Comparison of ENCODE assay signal across 1 cellular context in genomic region chr14:65412189-65412846, GRCh38.
TF ChIP-seq lines count a peak whose summit lies in the region.

Gene FUT8 (plus strand): TSS chr14:65412730. CDS start chr14:65561564, 148,834 bp downstream.

TF ChIP-seq in HEK293, 187 proteins besides CTCF, POLR2A, EP300 and RAD21 (continued from another document and continues in another):
- TF ChIP-seq, protein P1, sequence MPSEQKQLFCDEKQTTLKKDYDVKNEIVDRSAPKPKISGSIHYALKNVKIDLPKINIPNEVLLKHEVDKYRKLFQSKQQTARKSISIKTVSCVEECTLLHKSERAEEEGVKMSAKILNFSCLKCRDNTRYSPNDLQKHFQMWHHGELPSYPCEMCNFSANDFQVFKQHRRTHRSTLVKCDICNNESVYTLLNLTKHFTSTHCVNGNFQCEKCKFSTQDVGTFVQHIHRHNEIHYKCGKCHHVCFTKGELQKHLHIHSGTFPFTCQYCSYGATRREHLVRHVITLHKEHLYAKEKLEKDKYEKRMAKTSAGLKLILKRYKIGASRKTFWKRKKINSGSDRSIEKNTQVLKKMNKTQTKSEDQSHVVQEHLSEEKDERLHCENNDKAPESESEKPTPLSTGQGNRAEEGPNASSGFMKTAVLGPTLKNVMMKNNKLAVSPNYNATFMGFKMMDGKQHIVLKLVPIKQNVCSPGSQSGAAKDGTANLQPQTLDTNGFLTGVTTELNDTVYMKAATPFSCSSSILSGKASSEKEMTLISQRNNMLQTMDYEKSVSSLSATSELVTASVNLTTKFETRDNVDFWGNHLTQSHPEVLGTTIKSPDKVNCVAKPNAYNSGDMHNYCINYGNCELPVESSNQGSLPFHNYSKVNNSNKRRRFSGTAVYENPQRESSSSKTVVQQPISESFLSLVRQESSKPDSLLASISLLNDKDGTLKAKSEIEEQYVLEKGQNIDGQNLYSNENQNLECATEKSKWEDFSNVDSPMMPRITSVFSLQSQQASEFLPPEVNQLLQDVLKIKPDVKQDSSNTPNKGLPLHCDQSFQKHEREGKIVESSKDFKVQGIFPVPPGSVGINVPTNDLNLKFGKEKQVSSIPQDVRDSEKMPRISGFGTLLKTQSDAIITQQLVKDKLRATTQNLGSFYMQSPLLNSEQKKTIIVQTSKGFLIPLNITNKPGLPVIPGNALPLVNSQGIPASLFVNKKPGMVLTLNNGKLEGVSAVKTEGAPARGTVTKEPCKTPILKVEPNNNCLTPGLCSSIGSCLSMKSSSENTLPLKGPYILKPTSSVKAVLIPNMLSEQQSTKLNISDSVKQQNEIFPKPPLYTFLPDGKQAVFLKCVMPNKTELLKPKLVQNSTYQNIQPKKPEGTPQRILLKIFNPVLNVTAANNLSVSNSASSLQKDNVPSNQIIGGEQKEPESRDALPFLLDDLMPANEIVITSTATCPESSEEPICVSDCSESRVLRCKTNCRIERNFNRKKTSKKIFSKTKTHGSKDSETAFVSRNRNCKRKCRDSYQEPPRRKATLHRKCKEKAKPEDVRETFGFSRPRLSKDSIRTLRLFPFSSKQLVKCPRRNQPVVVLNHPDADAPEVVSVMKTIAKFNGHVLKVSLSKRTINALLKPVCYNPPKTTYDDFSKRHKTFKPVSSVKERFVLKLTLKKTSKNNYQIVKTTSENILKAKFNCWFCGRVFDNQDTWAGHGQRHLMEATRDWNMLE (tag by site-specific recombination; conservative IDR thresholded peaks at IDR 0.05; ENCODE audit: low read depth), result no peak
- TF ChIP-seq KLF8 (tag by site-specific recombination; IDR thresholded peaks at IDR 0.05), result no peak
- TF ChIP-seq ZNF133 (tag by site-specific recombination; IDR thresholded peaks at IDR 0.05), result no peak
- TF ChIP-seq ZNF768 (tag by site-specific recombination; IDR thresholded peaks at IDR 0.05), result no peak
- TF ChIP-seq ZNF157 (tag by site-specific recombination; IDR thresholded peaks at IDR 0.05), result no peak
- TF ChIP-seq, protein P2, sequence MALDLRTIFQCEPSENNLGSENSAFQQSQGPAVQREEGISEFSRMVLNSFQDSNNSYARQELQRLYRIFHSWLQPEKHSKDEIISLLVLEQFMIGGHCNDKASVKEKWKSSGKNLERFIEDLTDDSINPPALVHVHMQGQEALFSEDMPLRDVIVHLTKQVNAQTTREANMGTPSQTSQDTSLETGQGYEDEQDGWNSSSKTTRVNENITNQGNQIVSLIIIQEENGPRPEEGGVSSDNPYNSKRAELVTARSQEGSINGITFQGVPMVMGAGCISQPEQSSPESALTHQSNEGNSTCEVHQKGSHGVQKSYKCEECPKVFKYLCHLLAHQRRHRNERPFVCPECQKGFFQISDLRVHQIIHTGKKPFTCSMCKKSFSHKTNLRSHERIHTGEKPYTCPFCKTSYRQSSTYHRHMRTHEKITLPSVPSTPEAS (tag by site-specific recombination; IDR thresholded peaks at IDR 0.05), result no peak
- TF ChIP-seq ZNF585B (tag by site-specific recombination; IDR thresholded peaks at IDR 0.05), result no peak
- TF ChIP-seq GFI1B (tag by site-specific recombination; IDR thresholded peaks at IDR 0.05), result no peak
- TF ChIP-seq SCRT1 (tag by site-specific recombination; IDR thresholded peaks at IDR 0.05; ENCODE audit: borderline replicate concordance), result no peak
- no peak for TF ChIP-seq KLF1 (tag by site-specific recombination; IDR thresholded peaks at IDR 0.05)
- no peak for TF ChIP-seq ZNF221 (tag by site-specific recombination; IDR thresholded peaks at IDR 0.05; ENCODE audit: borderline replicate concordance)
- no peak for TF ChIP-seq ZNF132 (tag by site-specific recombination; IDR thresholded peaks at IDR 0.05; ENCODE audit: borderline replicate concordance)
- no peak for TF ChIP-seq ZBTB1 (tag by site-specific recombination; IDR thresholded peaks at IDR 0.05)
- TF ChIP-seq ZNF707 (tag by site-specific recombination; IDR thresholded peaks at IDR 0.05), result no peak
- TF ChIP-seq ZNF175 (tag by site-specific recombination; IDR thresholded peaks at IDR 0.05), result no peak
- TF ChIP-seq ZNF521 (tag by site-specific recombination; IDR thresholded peaks at IDR 0.05), result no peak
- TF ChIP-seq ZNF623 (tag by site-specific recombination; IDR thresholded peaks at IDR 0.05), result no peak
- no peak for TF ChIP-seq ZSCAN16 (tag by site-specific recombination; IDR thresholded peaks at IDR 0.05)
- no peak for TF ChIP-seq ZNF510 (tag by site-specific recombination; IDR thresholded peaks at IDR 0.05; ENCODE audit: insufficient replicate concordance)
- TF ChIP-seq, protein P3, sequence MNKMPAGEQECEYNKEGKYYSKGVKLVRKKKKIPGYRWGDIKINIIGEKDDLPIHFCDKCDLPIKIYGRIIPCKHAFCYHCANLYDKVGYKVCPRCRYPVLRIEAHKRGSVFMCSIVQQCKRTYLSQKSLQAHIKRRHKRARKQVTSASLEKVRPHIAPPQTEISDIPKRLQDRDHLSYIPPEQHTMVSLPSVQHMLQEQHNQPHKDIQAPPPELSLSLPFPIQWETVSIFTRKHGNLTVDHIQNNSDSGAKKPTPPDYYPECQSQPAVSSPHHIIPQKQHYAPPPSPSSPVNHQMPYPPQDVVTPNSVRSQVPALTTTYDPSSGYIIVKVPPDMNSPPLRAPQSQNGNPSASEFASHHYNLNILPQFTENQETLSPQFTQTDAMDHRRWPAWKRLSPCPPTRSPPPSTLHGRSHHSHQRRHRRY (tag by site-specific recombination; IDR thresholded peaks at IDR 0.05), result no peak
- no peak for TF ChIP-seq ZNF155 (tag by site-specific recombination; IDR thresholded peaks at IDR 0.05)
- no peak for TF ChIP-seq ZNF433 (tag by site-specific recombination; IDR thresholded peaks at IDR 0.05; ENCODE audit: low read depth)
- TF ChIP-seq, protein P4, sequence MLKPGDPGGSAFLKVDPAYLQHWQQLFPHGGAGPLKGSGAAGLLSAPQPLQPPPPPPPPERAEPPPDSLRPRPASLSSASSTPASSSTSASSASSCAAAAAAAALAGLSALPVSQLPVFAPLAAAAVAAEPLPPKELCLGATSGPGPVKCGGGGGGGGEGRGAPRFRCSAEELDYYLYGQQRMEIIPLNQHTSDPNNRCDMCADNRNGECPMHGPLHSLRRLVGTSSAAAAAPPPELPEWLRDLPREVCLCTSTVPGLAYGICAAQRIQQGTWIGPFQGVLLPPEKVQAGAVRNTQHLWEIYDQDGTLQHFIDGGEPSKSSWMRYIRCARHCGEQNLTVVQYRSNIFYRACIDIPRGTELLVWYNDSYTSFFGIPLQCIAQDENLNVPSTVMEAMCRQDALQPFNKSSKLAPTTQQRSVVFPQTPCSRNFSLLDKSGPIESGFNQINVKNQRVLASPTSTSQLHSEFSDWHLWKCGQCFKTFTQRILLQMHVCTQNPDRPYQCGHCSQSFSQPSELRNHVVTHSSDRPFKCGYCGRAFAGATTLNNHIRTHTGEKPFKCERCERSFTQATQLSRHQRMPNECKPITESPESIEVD (tag by site-specific recombination; IDR thresholded peaks at IDR 0.05), result no peak
- TF ChIP-seq, protein P5, sequence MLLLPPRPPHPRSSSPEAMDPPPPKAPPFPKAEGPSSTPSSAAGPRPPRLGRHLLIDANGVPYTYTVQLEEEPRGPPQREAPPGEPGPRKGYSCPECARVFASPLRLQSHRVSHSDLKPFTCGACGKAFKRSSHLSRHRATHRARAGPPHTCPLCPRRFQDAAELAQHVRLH (tag by site-specific recombination; IDR thresholded peaks at IDR 0.05), result no peak
- TF ChIP-seq OSR2 (tag by site-specific recombination; IDR thresholded peaks at IDR 0.05), result peak; percentile 7; the same call in 1 of the 2 replicates
- no peak for TF ChIP-seq ZNF837 (tag by site-specific recombination; IDR thresholded peaks at IDR 0.05)
- TF ChIP-seq ZNF692 (tag by site-specific recombination; IDR thresholded peaks at IDR 0.05), result no peak
- TF ChIP-seq, protein P6, sequence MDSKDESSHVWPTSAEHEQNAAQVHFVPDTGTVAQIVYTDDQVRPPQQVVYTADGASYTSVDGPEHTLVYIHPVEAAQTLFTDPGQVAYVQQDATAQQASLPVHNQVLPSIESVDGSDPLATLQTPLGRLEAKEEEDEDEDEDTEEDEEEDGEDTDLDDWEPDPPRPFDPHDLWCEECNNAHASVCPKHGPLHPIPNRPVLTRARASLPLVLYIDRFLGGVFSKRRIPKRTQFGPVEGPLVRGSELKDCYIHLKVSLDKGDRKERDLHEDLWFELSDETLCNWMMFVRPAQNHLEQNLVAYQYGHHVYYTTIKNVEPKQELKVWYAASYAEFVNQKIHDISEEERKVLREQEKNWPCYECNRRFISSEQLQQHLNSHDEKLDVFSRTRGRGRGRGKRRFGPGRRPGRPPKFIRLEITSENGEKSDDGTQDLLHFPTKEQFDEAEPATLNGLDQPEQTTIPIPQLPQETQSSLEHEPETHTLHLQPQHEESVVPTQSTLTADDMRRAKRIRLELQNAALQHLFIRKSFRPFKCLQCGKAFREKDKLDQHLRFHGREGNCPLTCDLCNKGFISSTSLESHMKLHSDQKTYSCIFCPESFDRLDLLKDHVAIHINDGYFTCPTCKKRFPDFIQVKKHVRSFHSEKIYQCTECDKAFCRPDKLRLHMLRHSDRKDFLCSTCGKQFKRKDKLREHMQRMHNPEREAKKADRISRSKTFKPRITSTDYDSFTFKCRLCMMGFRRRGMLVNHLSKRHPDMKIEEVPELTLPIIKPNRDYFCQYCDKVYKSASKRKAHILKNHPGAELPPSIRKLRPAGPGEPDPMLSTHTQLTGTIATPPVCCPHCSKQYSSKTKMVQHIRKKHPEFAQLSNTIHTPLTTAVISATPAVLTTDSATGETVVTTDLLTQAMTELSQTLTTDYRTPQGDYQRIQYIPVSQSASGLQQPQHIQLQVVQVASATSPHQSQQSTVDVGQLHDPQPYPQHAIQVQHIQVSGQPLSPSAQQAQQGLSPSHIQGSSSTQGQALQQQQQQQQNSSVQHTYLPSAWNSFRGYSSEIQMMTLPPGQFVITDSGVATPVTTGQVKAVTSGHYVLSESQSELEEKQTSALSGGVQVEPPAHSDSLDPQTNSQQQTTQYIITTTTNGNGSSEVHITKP (tag by site-specific recombination; IDR thresholded peaks at IDR 0.05), result peak; percentile 96
- TF ChIP-seq, protein P7, sequence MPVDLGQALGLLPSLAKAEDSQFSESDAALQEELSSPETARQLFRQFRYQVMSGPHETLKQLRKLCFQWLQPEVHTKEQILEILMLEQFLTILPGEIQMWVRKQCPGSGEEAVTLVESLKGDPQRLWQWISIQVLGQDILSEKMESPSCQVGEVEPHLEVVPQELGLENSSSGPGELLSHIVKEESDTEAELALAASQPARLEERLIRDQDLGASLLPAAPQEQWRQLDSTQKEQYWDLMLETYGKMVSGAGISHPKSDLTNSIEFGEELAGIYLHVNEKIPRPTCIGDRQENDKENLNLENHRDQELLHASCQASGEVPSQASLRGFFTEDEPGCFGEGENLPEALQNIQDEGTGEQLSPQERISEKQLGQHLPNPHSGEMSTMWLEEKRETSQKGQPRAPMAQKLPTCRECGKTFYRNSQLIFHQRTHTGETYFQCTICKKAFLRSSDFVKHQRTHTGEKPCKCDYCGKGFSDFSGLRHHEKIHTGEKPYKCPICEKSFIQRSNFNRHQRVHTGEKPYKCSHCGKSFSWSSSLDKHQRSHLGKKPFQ (tag by site-specific recombination; IDR thresholded peaks at IDR 0.05), result no peak
- TF ChIP-seq ZNF114 (tag by site-specific recombination; IDR thresholded peaks at IDR 0.05), result no peak
- TF ChIP-seq OVOL3 (tag by site-specific recombination; IDR thresholded peaks at IDR 0.05), result no peak
- TF ChIP-seq ZNF292 (tag by site-specific recombination; IDR thresholded peaks at IDR 0.05; ENCODE audit: borderline replicate concordance, low read depth), result no peak
- TF ChIP-seq ZNF302 (tag by site-specific recombination; IDR thresholded peaks at IDR 0.05; ENCODE audit: low read depth), result no peak
- TF ChIP-seq GLI4 (tag by site-specific recombination; IDR thresholded peaks at IDR 0.05), result 0 out of 2 replicates have a peak, but pooled peaks have one; percentile 29
- TF ChIP-seq ZNF202 (tag by site-specific recombination; IDR thresholded peaks at IDR 0.05; ENCODE audit: borderline replicate concordance), result no peak
- TF ChIP-seq, protein P8, sequence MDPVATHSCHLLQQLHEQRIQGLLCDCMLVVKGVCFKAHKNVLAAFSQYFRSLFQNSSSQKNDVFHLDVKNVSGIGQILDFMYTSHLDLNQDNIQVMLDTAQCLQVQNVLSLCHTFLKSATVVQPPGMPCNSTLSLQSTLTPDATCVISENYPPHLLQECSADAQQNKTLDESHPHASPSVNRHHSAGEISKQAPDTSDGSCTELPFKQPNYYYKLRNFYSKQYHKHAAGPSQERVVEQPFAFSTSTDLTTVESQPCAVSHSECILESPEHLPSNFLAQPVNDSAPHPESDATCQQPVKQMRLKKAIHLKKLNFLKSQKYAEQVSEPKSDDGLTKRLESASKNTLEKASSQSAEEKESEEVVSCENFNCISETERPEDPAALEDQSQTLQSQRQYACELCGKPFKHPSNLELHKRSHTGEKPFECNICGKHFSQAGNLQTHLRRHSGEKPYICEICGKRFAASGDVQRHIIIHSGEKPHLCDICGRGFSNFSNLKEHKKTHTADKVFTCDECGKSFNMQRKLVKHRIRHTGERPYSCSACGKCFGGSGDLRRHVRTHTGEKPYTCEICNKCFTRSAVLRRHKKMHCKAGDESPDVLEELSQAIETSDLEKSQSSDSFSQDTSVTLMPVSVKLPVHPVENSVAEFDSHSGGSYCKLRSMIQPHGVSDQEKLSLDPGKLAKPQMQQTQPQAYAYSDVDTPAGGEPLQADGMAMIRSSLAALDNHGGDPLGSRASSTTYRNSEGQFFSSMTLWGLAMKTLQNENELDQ (tag by site-specific recombination; IDR thresholded peaks at IDR 0.05; ENCODE audit: low read depth), result no peak
- no peak for TF ChIP-seq ZNF777 (tag by site-specific recombination; IDR thresholded peaks at IDR 0.05; ENCODE audit: borderline replicate concordance)
- TF ChIP-seq ZNF830 (tag by site-specific recombination; IDR thresholded peaks at IDR 0.05; ENCODE audit: low read depth), result no peak
- no peak for TF ChIP-seq ZNF239 (tag by site-specific recombination; IDR thresholded peaks at IDR 0.05)
- no peak for TF ChIP-seq ZBTB21 (tag by site-specific recombination; IDR thresholded peaks at IDR 0.05)
- TF ChIP-seq ZBTB17 (tag by site-specific recombination; IDR thresholded peaks at IDR 0.05), result 0 out of 2 replicates have a peak, but pooled peaks have one; percentile 36
- TF ChIP-seq ZNF501 (tag by site-specific recombination; IDR thresholded peaks at IDR 0.05), result peak; percentile 60; the same call in 1 of the 2 replicates
- TF ChIP-seq ZNF561 (tag by site-specific recombination; IDR thresholded peaks at IDR 0.05; ENCODE audit: borderline replicate concordance), result peak; percentile 64
